ENCODE assay signal across 23 cellular contexts in the genomic region with DNA sequence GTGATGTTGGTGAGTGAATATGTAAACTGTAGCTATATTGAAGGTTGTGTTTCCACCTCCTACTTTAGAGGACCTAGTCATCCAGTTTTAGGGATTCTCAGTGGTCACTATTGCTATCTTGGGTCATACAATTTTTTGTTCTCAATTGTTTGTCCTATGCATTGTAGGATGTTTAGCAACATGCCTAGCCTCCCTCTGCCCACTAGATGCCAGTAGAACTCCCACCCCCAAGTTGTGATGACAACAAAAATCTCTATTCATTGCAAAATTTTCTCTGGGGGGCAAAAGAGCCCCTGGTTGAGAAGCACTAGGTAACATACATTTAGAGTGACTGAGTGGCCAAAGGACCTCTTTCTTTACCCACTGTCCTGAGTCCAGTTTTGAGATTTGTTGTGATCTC.
DNase-seq lines count a peak whose midpoint lies in the region; ATAC-seq, FAIRE-seq and TF ChIP-seq lines count a peak whose summit lies in the region.
"Had no signal": no experiment of that assay in that cellular context is flagged by ENCODE, and none has a peak within 500 bp of the region (broad histone marks: within the 10 kb centered on the region; RNA-seq: fewer than 3 reads in every experiment).

No MANE protein-coding gene starts in this region.

- no peak overlapping the region for H3K27ac ChIP-seq in heart left ventricle
- H3K27ac ChIP-seq in right atrium auricular region: no peak overlapping the region
- no peak overlapping the region for H3K27ac ChIP-seq in H1 (ENCODE audit: low read depth, low read length)
- H3K27ac ChIP-seq: upper lobe of right lung had no signal

- peaks cover 0 to 7% (median 0%) of the 10 kb centered on the region in 12 donors for H3K9me3 ChIP-seq in heart left ventricle
- H3K9me3 ChIP-seq in right atrium auricular region: no peaks in the 10 kb centered on the region
- peaks cover 0 to under 1% of the 10 kb centered on the region in 2 experiments; a peak in 1 of 4 replicates for H3K9me3 ChIP-seq in H1 (ENCODE audit: insufficient read depth in 2 of 2, low read depth in 1 of 2, low read length in 1 of 2)
- H3K9me3 ChIP-seq: upper lobe of right lung had no signal

- H3K14ac ChIP-seq in H1 (ENCODE audit: insufficient read length): no peak overlapping the region

- H4K5ac ChIP-seq in H1 (ENCODE audit: insufficient read length, low read depth, low read length): no peak overlapping the region

- H3K27me3 ChIP-seq in heart left ventricle (no peaks in the 10 kb centered on the region), right atrium auricular region (no peaks in the 10 kb centered on the region), H1 (replicated peaks in 1 of 4; ENCODE audit: control insufficient read depth in 3 of 4, extremely low read depth in 1 of 4, insufficient read depth in 3 of 4, low read length in 3 of 4) (no peaks in the 10 kb centered on the region)
- H3K27me3 ChIP-seq: upper lobe of right lung had no signal

- ATAC-seq in heart left ventricle: no peak
- no peak for ATAC-seq in HG03354 (IDR thresholded peaks at IDR 0.05; ENCODE audit: poor library complexity, severe bottlenecking, unreplicated experiment)
- ATAC-seq: K562, upper lobe of right lung had no signal

- H3K36me3 ChIP-seq in heart left ventricle: no peaks in the 10 kb centered on the region
- H3K36me3 ChIP-seq in right atrium auricular region: no peaks in the 10 kb centered on the region
- no peaks in the 10 kb centered on the region for H3K36me3 ChIP-seq in H1 (ENCODE audit: control insufficient read depth in 2 of 4, insufficient read depth in 4 of 4, low read length in 3 of 4)
- H3K36me3 ChIP-seq: upper lobe of right lung had no signal

- no peak for FAIRE-seq in H1 (lab: Jason Lieb, UNC)
- FAIRE-seq: K562, kidney had no signal

- no peak overlapping the region for H3K4me2 ChIP-seq in H1 (ENCODE audit: insufficient read depth in 1 of 2, low read depth in 2 of 2, low read length in 2 of 2)

- CTCF ChIA-PET in H1 (lab: Charles Lee; ENCODE audit: partially characterized antibody): interaction anchor here (0.6 to 1.3 kb wide), 10 partner anchors 9 to 1544 kb away, joined by 3 to 6 read pairs (median 3); no protein-coding TSS in a partner anchor
- CTCF ChIA-PET in GM10248 (lab: Yijun Ruan, JAX): interaction anchor here (0.9 to 1.1 kb wide), 2 partner anchors 12 to 43 kb away, joined by 3 read pairs; no protein-coding TSS in a partner anchor

- intact Hi-C loops in heart left ventricle (cut with DNase I): loop anchor here in 3 of 10 donors (5.0 to 10.0 kb wide), 3 partner anchors 80 to 90 kb away; partner anchors contain the start of gene LRRTM4 (in 2 of the 3)

- POLR2A ChIA-PET in H1 (lab: Charles Lee; ENCODE audit: partially characterized antibody): interaction anchor here (0.6 kb wide), 1 partner anchor 1577 kb away, joined by 3 read pairs; no protein-coding TSS in a partner anchor
- POLR2A ChIA-PET in GM10248 (lab: Yijun Ruan, JAX): no interaction called here

- TF ChIP-seq POLR2A in heart left ventricle (IDR thresholded peaks at IDR 0.05) (no peak), H1 (IDR thresholded peaks at IDR 0.05; ENCODE audit: control extremely low read depth in 1 of 2, low read depth in 2 of 2, low read length in 2 of 2) (no peak)

- H4K91ac ChIP-seq in H1 (replicated peaks; ENCODE audit: insufficient read length, low read length): no peak overlapping the region

- peak; percentile 79 to 80 for TF ChIP-seq RAD21 in H1 (IDR thresholded peaks at IDR 0.05 in 1 of 2, conservative IDR thresholded peaks at IDR 0.05 in 1 of 2; ENCODE audit: low read depth in 2 of 2, low read length in 2 of 2)

- no peak overlapping the region for H2BK120ac ChIP-seq in H1 (replicated peaks; ENCODE audit: low read depth, low read length)

- no peak for DNase-seq in heart left ventricle
- no peak for DNase-seq in right atrium auricular region (ENCODE audit: low spot score)
- peak; percentile 2 for DNase-seq in OCI-M1 (lab: John Stamatoyannopoulos, UW)
- no peak for DNase-seq in H1 (ENCODE audit: low read depth in 1 of 2, low spot score in 2 of 2)
- no peak for DNase-seq in retinal pigment epithelial cell (ENCODE audit: low read depth)
- no peak for DNase-seq in GM10248 (ENCODE audit: extremely low spot score)
- DNase-seq in GM20000 (ENCODE audit: low spot score): no peak
- DNase-seq: ACHN; activated CD4-positive, alpha-beta T cell treated with anti-CD3 and anti-CD28 coated beads, Interleukin-2, amount 10 ng/mL, durations not matched to agents 24 days and 14 days; activated effector memory CD4-positive, alpha-beta T cell treated with anti-CD3 and anti-CD28 coated beads, Interleukin-2, amount 50 U/mL, for 16 hours; amniotic stem cell; CD4-positive, CD25-positive, alpha-beta regulatory T cell; DMS79; effector memory CD4-positive, alpha-beta T cell; HCEC 1CT; kidney; midbrain; NCI-H1092 treated with DMSO at 0.1 percent for 48 hours; NCI-H2081 treated with DMSO at 0.1 percent for 48 hours; NCI-H510A; upper lobe of right lung had no signal

- no peak overlapping the region for H4K8ac ChIP-seq in H1 (ENCODE audit: extremely low read depth, insufficient read depth, low read length)

- TF ChIP-seq EP300 in H1 (IDR thresholded peaks at IDR 0.05; ENCODE audit: borderline replicate concordance in 1 of 2, low read depth in 2 of 2, low read length in 2 of 2): no peak

- H3K4me1 ChIP-seq in heart left ventricle (no peaks in the 10 kb centered on the region), right atrium auricular region (no peaks in the 10 kb centered on the region), H1 (replicated peaks in 1 of 4; ENCODE audit: control insufficient read depth in 3 of 4, insufficient read depth in 4 of 4, low read length in 3 of 4) (no peaks in the 10 kb centered on the region)
- H3K4me1 ChIP-seq: upper lobe of right lung had no signal

- H3K56ac ChIP-seq in H1 (replicated peaks; ENCODE audit: insufficient read length, low read depth, low read length): no peak overlapping the region

- H2BK20ac ChIP-seq in H1 (ENCODE audit: low read length): no peak overlapping the region

- H2BK15ac ChIP-seq in H1 (ENCODE audit: low read length): no peak overlapping the region

- no peaks in the 10 kb centered on the region for H3K79me1 ChIP-seq in H1 (ENCODE audit: low read depth, low read length)

- TF ChIP-seq CTCF in heart left ventricle (IDR thresholded peaks at IDR 0.05) (peak in 7 of 12 donors; percentile 16 to 37 (median 28)), right atrium auricular region (IDR thresholded peaks at IDR 0.05) (no peak), H1 (IDR thresholded peaks at IDR 0.05; ENCODE audit: control extremely low read depth in 1 of 3, insufficient read depth in 1 of 3, low read depth in 1 of 3, low read length in 3 of 3) (peak in 2 of 3 experiments; percentile 51 to 64; a peak in 3 of 4 replicates), retinal pigment epithelial cell (conservative IDR thresholded peaks at IDR 0.05; ENCODE audit: low read depth, low read length) (peak; percentile 53), GM10248 (IDR thresholded peaks at IDR 0.05; ENCODE audit: control extremely low read depth, extremely low read depth, low read depth, missing control alignments) (no peak), GM20000 (IDR thresholded peaks at IDR 0.05; ENCODE audit: extremely low read depth, missing control alignments) (no peak)

- H2AFZ ChIP-seq in H1 (ENCODE audit: low read length): no peak overlapping the region

- no peaks in the 10 kb centered on the region for H3K23me2 ChIP-seq in H1 (ENCODE audit: low read depth, low read length)

- H4K20me1 ChIP-seq in H1 (replicated peaks in 1 of 2; ENCODE audit: control insufficient read depth in 1 of 2, insufficient read depth in 2 of 2, low read length in 2 of 2): no peaks in the 10 kb centered on the region

- H3K23ac ChIP-seq in H1 (ENCODE audit: insufficient read length): no peak overlapping the region

- H3K9ac ChIP-seq in H1 (replicated peaks in 1 of 4; ENCODE audit: extremely low read depth in 1 of 4, low read depth in 3 of 4, low read length in 3 of 4): no peak overlapping the region

- H3K18ac ChIP-seq in H1 (ENCODE audit: extremely low read depth, low read length): no peak overlapping the region

- no peak overlapping the region for H2BK12ac ChIP-seq in H1 (ENCODE audit: low read depth, low read length)

- no peak overlapping the region for H2AK5ac ChIP-seq in H1 (ENCODE audit: low read depth, low read length)

- H3K4me3 ChIP-seq in heart left ventricle (no peak overlapping the region), right atrium auricular region (no peak overlapping the region), H1 (ENCODE audit: extremely low read depth in 1 of 4, insufficient read depth in 2 of 4, low read depth in 3 of 4, low read length in 4 of 4) (no peak overlapping the region), retinal pigment epithelial cell (ENCODE audit: low read length) (no peak overlapping the region)
- H3K4me3 ChIP-seq: K562, upper lobe of right lung had no signal

- H3K4ac ChIP-seq in H1 (replicated peaks; ENCODE audit: insufficient read length, low read depth, low read length): no peak overlapping the region

- no peak overlapping the region for H2BK5ac ChIP-seq in H1 (ENCODE audit: low read depth, low read length)

- no peaks in the 10 kb centered on the region for H3K79me2 ChIP-seq in H1 (ENCODE audit: control insufficient read depth in 1 of 2, insufficient read depth in 2 of 2, low read length in 2 of 2)

TF ChIP-seq in H1, 55 proteins besides CTCF, POLR2A, EP300 and RAD21 (continues in another document):
- TF ChIP-seq FOSL1 (IDR thresholded peaks at IDR 0.05; ENCODE audit: insufficient read depth, low read depth, low read length): no peak
- no peak for TF ChIP-seq TEAD4 (IDR thresholded peaks at IDR 0.05; ENCODE audit: low read depth, low read length)
- no peak for TF ChIP-seq JUND (IDR thresholded peaks at IDR 0.05; ENCODE audit: low read length)
- no peak for TF ChIP-seq CBX5 (IDR thresholded peaks at IDR 0.05; ENCODE audit: low read depth, low read length)
- TF ChIP-seq POLR2AphosphoS5 (IDR thresholded peaks at IDR 0.05; ENCODE audit: low read depth, low read length): no peak
- TF ChIP-seq, protein P1, sequence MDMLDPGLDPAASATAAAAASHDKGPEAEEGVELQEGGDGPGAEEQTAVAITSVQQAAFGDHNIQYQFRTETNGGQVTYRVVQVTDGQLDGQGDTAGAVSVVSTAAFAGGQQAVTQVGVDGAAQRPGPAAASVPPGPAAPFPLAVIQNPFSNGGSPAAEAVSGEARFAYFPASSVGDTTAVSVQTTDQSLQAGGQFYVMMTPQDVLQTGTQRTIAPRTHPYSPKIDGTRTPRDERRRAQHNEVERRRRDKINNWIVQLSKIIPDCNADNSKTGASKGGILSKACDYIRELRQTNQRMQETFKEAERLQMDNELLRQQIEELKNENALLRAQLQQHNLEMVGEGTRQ (IDR thresholded peaks at IDR 0.05; ENCODE audit: low read length): no peak
- TF ChIP-seq NRF1 (IDR thresholded peaks at IDR 0.05; ENCODE audit: low read depth, low read length): no peak
- no peak for TF ChIP-seq KDM1A (IDR thresholded peaks at IDR 0.05; ENCODE audit: borderline replicate concordance, low read length)
- TF ChIP-seq NANOG (IDR thresholded peaks at IDR 0.05; ENCODE audit: insufficient read depth, low read depth, low read length, poor library complexity, severe bottlenecking): no peak
- TF ChIP-seq SUZ12 (IDR thresholded peaks at IDR 0.05; ENCODE audit: low read length): no peak
- TF ChIP-seq SP2 (IDR thresholded peaks at IDR 0.05; ENCODE audit: low read length): no peak

Comparison
In these comparisons a context has a peak if more than half of its experiments do, and no peak if none do; other contexts are left out.
1. CTCF ChIP-seq: peak in heart left ventricle (7 of 12), H1 (2 of 3) and retinal pigment epithelial cell (single experiment); none in right atrium auricular region (0 of 2), GM10248 (single experiment) and GM20000 (single experiment).